ENCODE assay signal across 8 cellular contexts in genomic region chr5:172370648-172371248, GRCh38.
A peak's percentile ranks its signal among the peaks of the same experiment; 100 is the strongest.
DNase-seq lines count a peak whose midpoint lies in the region; ATAC-seq and TF ChIP-seq lines count a peak whose summit lies in the region.

No MANE protein-coding gene starts in this region.

- TF ChIP-seq CTCF in OCI-LY7 (conservative IDR thresholded peaks at IDR 0.05; ENCODE audit: low read length) (peak; percentile 86), epithelial cell of esophagus (IDR thresholded peaks at IDR 0.05; ENCODE audit: insufficient read depth, low read depth, low read length, missing control alignments) (peak; percentile 55), retinal pigment epithelial cell (conservative IDR thresholded peaks at IDR 0.05; ENCODE audit: low read depth, low read length) (peak; percentile 68)

- ATAC-seq in HG02610 (IDR thresholded peaks at IDR 0.05; ENCODE audit: unreplicated experiment) (no peak), GM18498 (IDR thresholded peaks at IDR 0.05; ENCODE audit: unreplicated experiment) (no peak)

- no peak overlapping the region for H3K27ac ChIP-seq in OCI-LY7 (ENCODE audit: low read depth, low read length, poor library complexity, severe bottlenecking)

- intact Hi-C loops in OCI-LY7 (cut with micrococcal nuclease; ENCODE audit: unreplicated experiment) = no loop called here

- H3K79me2 ChIP-seq in OCI-LY7 (ENCODE audit: insufficient read depth, low read depth, low read length) = no peaks in the 10 kb centered on the region

- H3K36me3 ChIP-seq in OCI-LY7 (ENCODE audit: insufficient read depth, low read length) = no peaks in the 10 kb centered on the region

- H2AFZ ChIP-seq in OCI-LY7 (ENCODE audit: low read length) = no peak overlapping the region

- DNase-seq in stimulated activated CD4-positive, alpha-beta T cell treated with anti-CD3 and anti-CD28 coated beads, Interleukin-12 subunit alpha, Interleukin-12 subunit beta, amount 100 ng/mL, for 48 hours (ENCODE audit: low read depth in 2 of 3, low spot score in 1 of 3) = peak; percentile 8 to 56 (median 23)
- no peak for DNase-seq in stimulated activated CD4-positive, alpha-beta T cell treated with anti-CD3 and anti-CD28 coated beads, Interleukin-4, amount 100 ng/mL, for 1 hour
- DNase-seq in OCI-LY7 (ENCODE audit: low spot score) (peak; percentile 37), epithelial cell of esophagus (ENCODE audit: low read depth) (peak; percentile 66), retinal pigment epithelial cell (ENCODE audit: low read depth) (no peak)
- DNase-seq in activated effector memory CD4-positive, alpha-beta T cell treated with anti-CD3 and anti-CD28 coated beads, Interleukin-2, amount 50 U/mL, for 16 hours = no peak

- H3K4me1 ChIP-seq in OCI-LY7 (ENCODE audit: insufficient read depth, low read length, poor library complexity, severe bottlenecking) = no peaks in the 10 kb centered on the region

- POLR2A ChIA-PET in OCI-LY7 (lab: Charles Lee) = interaction anchor here (0.6 to 0.7 kb wide), 2 partner anchors 494 to 1454 kb away, joined by 3 to 6 read pairs; no protein-coding TSS in a partner anchor

- no peak overlapping the region for H3K4me2 ChIP-seq in OCI-LY7 (ENCODE audit: low read length)

- H3K9me3 ChIP-seq in OCI-LY7 (ENCODE audit: low read length) = peaks cover 17% of the 10 kb centered on the region

- CTCF ChIA-PET in OCI-LY7 (lab: Charles Lee; ENCODE audit: unreplicated experiment) = no interaction called here

- H3K4me3 ChIP-seq in OCI-LY7 (ENCODE audit: low read depth, low read length, poor library complexity, severe bottlenecking) (no peak overlapping the region), epithelial cell of esophagus (ENCODE audit: low read length) (no peak overlapping the region), retinal pigment epithelial cell (ENCODE audit: low read length) (no peak overlapping the region)

- no peaks in the 10 kb centered on the region for H3K9me2 ChIP-seq in OCI-LY7 (ENCODE audit: insufficient read depth, low read length)

- H4K20me1 ChIP-seq in OCI-LY7 (ENCODE audit: insufficient read depth, low read length) = no peaks in the 10 kb centered on the region

- no TSS peak for BruUV-seq in OCI-LY7 (replicated peaks; lab: Mats Ljungman, UMichigan)

Comparison
In these comparisons a context has a peak if more than half of its experiments do, and no peak if none do; other contexts are left out.
1. DNase-seq: peak in stimulated activated CD4-positive, alpha-beta T cell treated with anti-CD3 and anti-CD28 coated beads, Interleukin-12 subunit alpha, Interleukin-12 subunit beta, amount 100 ng/mL, for 48 hours (3 of 3), OCI-LY7 (single experiment) and epithelial cell of esophagus (single experiment); none in stimulated activated CD4-positive, alpha-beta T cell treated with anti-CD3 and anti-CD28 coated beads, Interleukin-4, amount 100 ng/mL, for 1 hour (single experiment), retinal pigment epithelial cell (single experiment) and activated effector memory CD4-positive, alpha-beta T cell treated with anti-CD3 and anti-CD28 coated beads, Interleukin-2, amount 50 U/mL, for 16 hours (single experiment).
2. Peak in every context shown above with its lines, with median percentiles within 50 percentile points of each other: CTCF ChIP-seq.